ENCODE assay signal across 34 cellular contexts in genomic region chr7:159321278-159321677, GRCh38.
"Had no signal": no experiment of that assay in that cellular context is flagged by ENCODE, and none has a peak within 500 bp of the region (broad histone marks: within the 10 kb centered on the region; RNA-seq: fewer than 3 reads in every experiment).

No MANE protein-coding gene starts in this region.

- DNase-seq: Karpas-422, Kasumi-1, KBM-7, KG1, MM.1S, MV-4-11, NCI-H1048, NCI-H1092, NCI-H1092 treated with DMSO at 0.1 percent for 48 hours, NCI-H1105, NCI-H1105 treated with DMSO at 0.1 percent for 48 hours, NCI-H1417, NCI-H1417 treated with DMSO at 0.1 percent for 48 hours, NCI-H1436, NCI-H1436 treated with DMSO at 0.1 percent for 48 hours, NCI-H146, NCI-H1694, NCI-H1694 treated with DMSO at 0.1 percent for 48 hours, NCI-H187, NCI-H187 treated with DMSO at 0.1 percent for 48 hours, NCI-H1930, NCI-H2029, NCI-H2029 treated with DMSO at 0.1 percent for 48 hours, NCI-H2081, NCI-H2081 treated with DMSO at 0.1 percent for 48 hours, NCI-H2107, NCI-H2171, NCI-H2171 treated with DMSO at 0.1 percent for 48 hours, NCI-H2227 treated with DMSO at 0.1 percent for 48 hours, NCI-H345, NCI-H446, NCI-H446 treated with DMSO at 0.1 percent for 48 hours, NCI-H510A had no signal

- H3K27ac ChIP-seq: KMS-11 had no signal
